Comparison of ENCODE assay signal across 3 cellular contexts in the genomic region with DNA sequence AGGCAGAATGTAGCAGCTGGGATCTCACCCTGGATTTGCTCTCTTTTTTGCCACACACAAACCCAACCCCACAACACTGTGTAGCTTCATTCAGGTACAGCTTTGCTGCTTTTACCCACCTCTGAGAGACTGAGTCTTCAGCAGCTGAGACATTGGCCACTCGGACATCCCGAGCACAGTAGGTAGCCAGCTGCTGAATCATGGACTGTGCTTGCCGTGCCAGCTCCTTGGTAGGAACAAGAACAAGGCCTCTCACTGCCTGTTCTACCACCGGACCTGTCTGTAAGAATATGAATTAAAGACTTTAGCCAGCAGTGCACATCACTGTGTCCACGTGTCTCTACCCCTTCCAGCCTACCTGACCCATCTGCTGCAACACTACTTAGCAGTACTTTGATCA.
TF ChIP-seq lines count a peak whose summit lies in the region.

No MANE protein-coding gene starts in this region.

TF ChIP-seq in SK-N-SH, 30 proteins besides CTCF, POLR2A, EP300 and RAD21 (continues in another document):
- TF ChIP-seq FOXJ3 (CRISPR knock-in tag; IDR thresholded peaks at IDR 0.05) = no peak
- TF ChIP-seq RCOR1 (IDR thresholded peaks at IDR 0.05; ENCODE audit: low read length) = no peak
- TF ChIP-seq ELF1 (IDR thresholded peaks at IDR 0.05) = no peak
- no peak for TF ChIP-seq POLR2AphosphoS5 (IDR thresholded peaks at IDR 0.05; ENCODE audit: low read depth, low read length)
- no peak for TF ChIP-seq MXI1 (IDR thresholded peaks at IDR 0.05; ENCODE audit: low read depth, low read length)
- no peak for TF ChIP-seq RFX5 (IDR thresholded peaks at IDR 0.05; ENCODE audit: low read length)
- TF ChIP-seq, protein P1, sequence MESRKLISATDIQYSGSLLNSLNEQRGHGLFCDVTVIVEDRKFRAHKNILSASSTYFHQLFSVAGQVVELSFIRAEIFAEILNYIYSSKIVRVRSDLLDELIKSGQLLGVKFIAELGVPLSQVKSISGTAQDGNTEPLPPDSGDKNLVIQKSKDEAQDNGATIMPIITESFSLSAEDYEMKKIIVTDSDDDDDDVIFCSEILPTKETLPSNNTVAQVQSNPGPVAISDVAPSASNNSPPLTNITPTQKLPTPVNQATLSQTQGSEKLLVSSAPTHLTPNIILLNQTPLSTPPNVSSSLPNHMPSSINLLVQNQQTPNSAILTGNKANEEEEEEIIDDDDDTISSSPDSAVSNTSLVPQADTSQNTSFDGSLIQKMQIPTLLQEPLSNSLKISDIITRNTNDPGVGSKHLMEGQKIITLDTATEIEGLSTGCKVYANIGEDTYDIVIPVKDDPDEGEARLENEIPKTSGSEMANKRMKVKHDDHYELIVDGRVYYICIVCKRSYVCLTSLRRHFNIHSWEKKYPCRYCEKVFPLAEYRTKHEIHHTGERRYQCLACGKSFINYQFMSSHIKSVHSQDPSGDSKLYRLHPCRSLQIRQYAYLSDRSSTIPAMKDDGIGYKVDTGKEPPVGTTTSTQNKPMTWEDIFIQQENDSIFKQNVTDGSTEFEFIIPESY (IDR thresholded peaks at IDR 0.05; ENCODE audit: borderline replicate concordance, low read depth) = no peak
- no peak for TF ChIP-seq YY1 (IDR thresholded peaks at IDR 0.05; ENCODE audit: low read depth)
- TF ChIP-seq, protein P2, sequence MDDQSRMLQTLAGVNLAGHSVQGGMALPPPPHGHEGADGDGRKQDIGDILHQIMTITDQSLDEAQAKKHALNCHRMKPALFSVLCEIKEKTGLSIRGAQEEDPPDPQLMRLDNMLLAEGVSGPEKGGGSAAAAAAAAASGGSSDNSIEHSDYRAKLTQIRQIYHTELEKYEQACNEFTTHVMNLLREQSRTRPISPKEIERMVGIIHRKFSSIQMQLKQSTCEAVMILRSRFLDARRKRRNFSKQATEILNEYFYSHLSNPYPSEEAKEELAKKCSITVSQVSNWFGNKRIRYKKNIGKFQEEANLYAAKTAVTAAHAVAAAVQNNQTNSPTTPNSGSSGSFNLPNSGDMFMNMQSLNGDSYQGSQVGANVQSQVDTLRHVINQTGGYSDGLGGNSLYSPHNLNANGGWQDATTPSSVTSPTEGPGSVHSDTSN (IDR thresholded peaks at IDR 0.05) = no peak
- TF ChIP-seq NFIC (IDR thresholded peaks at IDR 0.05; ENCODE audit: borderline replicate concordance) = no peak
- TF ChIP-seq REST (IDR thresholded peaks at IDR 0.05; ENCODE audit: low read depth, low read length) = no peak

TF ChIP-seq in SK-N-SH treated with all-trans-retinoic acid at 6 μM for 48 hours, 23 proteins besides CTCF, POLR2A, EP300 and RAD21:
- TF ChIP-seq ARNTL (CRISPR knock-in tag; IDR thresholded peaks at IDR 0.05; ENCODE audit: borderline replicate concordance, low read depth) (no peak), POU6F1 (CRISPR knock-in tag; IDR thresholded peaks at IDR 0.05; ENCODE audit: borderline replicate concordance, low read depth) (no peak), ZNF70 (CRISPR knock-in tag; IDR thresholded peaks at IDR 0.05) (no peak), ESRRG (CRISPR knock-in tag; IDR thresholded peaks at IDR 0.05) (no peak), TCF4 (CRISPR knock-in tag; IDR thresholded peaks at IDR 0.05; ENCODE audit: borderline replicate concordance) (no peak), CSDC2 (CRISPR knock-in tag; IDR thresholded peaks at IDR 0.05) (no peak), RARB (CRISPR knock-in tag; IDR thresholded peaks at IDR 0.05) (no peak)

TF ChIP-seq in GM12891, 5 proteins besides CTCF, POLR2A, EP300 and RAD21:
- TF ChIP-seq PAX5 (IDR thresholded peaks at IDR 0.05; ENCODE audit: insufficient read depth, low read length, severe bottlenecking) (no peak), SPI1 (IDR thresholded peaks at IDR 0.05; ENCODE audit: low read depth, low read length) (no peak), TAF1 (IDR thresholded peaks at IDR 0.05; ENCODE audit: low read depth, low read length) (no peak)
